16 cellular contexts compared by ENCODE assay signal in genomic region chr5:93793159-93793781, GRCh38. TPM values are rescaled to one million over a fixed set of nuclear protein-coding genes. Genes with fewer than 3 reads are reported as not detected.
A peak's percentile ranks its signal among the peaks of the same experiment; 100 is the strongest.
DNase-seq lines count a peak whose midpoint lies in the region; TF ChIP-seq lines count a peak whose summit lies in the region.
"Had no signal": no experiment of that assay in that cellular context is flagged by ENCODE, and none has a peak within 500 bp of the region (broad histone marks: within the 10 kb centered on the region; RNA-seq: fewer than 3 reads in every experiment).

No MANE protein-coding gene starts in this region.

- no peak overlapping the region for H3K27ac Mint-ChIP-seq in MCF 10A (ENCODE audit: low read depth, unreplicated experiment)
- H3K27ac Mint-ChIP-seq in endothelial cell (ENCODE audit: unreplicated experiment) = no peak overlapping the region
- no peak overlapping the region for H3K27ac Mint-ChIP-seq in activated CD4-positive, alpha-beta memory T cell treated with anti-CD3 and anti-CD28 coated beads for 36 hours
- H3K27ac Mint-ChIP-seq: B cell; CD8-positive, alpha-beta T cell had no signal

- H3K36me3 ChIP-seq in breast epithelium (no peaks in the 10 kb centered on the region), transverse colon (no peaks in the 10 kb centered on the region)
- H3K36me3 ChIP-seq: HAP-1 had no signal

- WGBS in transverse colon (ENCODE audit: low coverage in 1 of 2), 2 donors = 94% methylated on average over 3 to 5 of the region's 5 CpGs

- in situ Hi-C loops in transverse colon (cut with MboI; ENCODE audit: low pct_ligation_motif_present in 1 of 4, low pct_unique_long_range_greater_than_20kb in 1 of 4, low sequenced_read_pairs in 3 of 4) = loop anchor here (10.0 to 25.0 kb wide), 3 partner anchors 178 to 206 kb away; partner anchors contain the start of genes NR2F1 (in 1 of the 4) and NR2F1-AS1 (in 1 of the 4)

- intact Hi-C loops in MCF 10A (cut with micrococcal nuclease) (loop anchor here (10.0 kb wide), 1 partner anchor 878 kb away; no protein-coding TSS in a partner anchor), breast epithelium (cut with DNase I; ENCODE audit: low total_unique reads) (no loop called here), transverse colon (cut with DNase I; ENCODE audit: low total_unique reads) (no loop called here)
- intact Hi-C loops in activated CD4-positive, alpha-beta memory T cell treated with anti-CD3 and anti-CD28 coated beads for 36 hours (cut with micrococcal nuclease) = no loop called here

- H3K27ac ChIP-seq in breast epithelium (no peak overlapping the region), transverse colon (no peak overlapping the region)

- no TSS peak for BruUV-seq in MCF 10A (replicated peaks; lab: Mats Ljungman, UMichigan)

- peaks cover 9% of the 10 kb centered on the region for H3K36me3 Mint-ChIP-seq in MCF 10A (ENCODE audit: insufficient read depth, unreplicated experiment)
- peaks cover 12% of the 10 kb centered on the region for H3K36me3 Mint-ChIP-seq in endothelial cell (ENCODE audit: low read depth, unreplicated experiment)
- H3K36me3 Mint-ChIP-seq in activated CD4-positive, alpha-beta memory T cell treated with anti-CD3 and anti-CD28 coated beads for 36 hours = peaks cover 14% of the 10 kb centered on the region

- H3K4me1 ChIP-seq in breast epithelium = no peaks in the 10 kb centered on the region
- H3K4me1 ChIP-seq in transverse colon = peaks cover 0 to 4% (median 0%) of the 10 kb centered on the region in 4 donors

- H3K9me3 Mint-ChIP-seq in MCF 10A (ENCODE audit: unreplicated experiment) = no peaks in the 10 kb centered on the region
- peaks cover 4% of the 10 kb centered on the region for H3K9me3 Mint-ChIP-seq in endothelial cell (ENCODE audit: unreplicated experiment)
- H3K9me3 Mint-ChIP-seq in activated CD4-positive, alpha-beta memory T cell treated with anti-CD3 and anti-CD28 coated beads for 36 hours = no peaks in the 10 kb centered on the region
- H3K9me3 Mint-ChIP-seq: CD8-positive, alpha-beta T cell had no signal

- H3K27me3 Mint-ChIP-seq in MCF 10A (ENCODE audit: insufficient read depth, unreplicated experiment) (no peaks in the 10 kb centered on the region), endothelial cell (ENCODE audit: unreplicated experiment) (peaks cover 8% of the 10 kb centered on the region)
- no peaks in the 10 kb centered on the region for H3K27me3 Mint-ChIP-seq in activated CD4-positive, alpha-beta memory T cell treated with anti-CD3 and anti-CD28 coated beads for 36 hours
- H3K27me3 Mint-ChIP-seq: B cell had no signal

- DNase-seq in MCF 10A (ENCODE audit: unreplicated experiment) = peak; percentile 33
- DNase-seq in breast epithelium (ENCODE audit: low spot score in 2 of 2) = no peak
- no peak for DNase-seq in endothelial cell (ENCODE audit: low spot score)
- DNase-seq in islet precursor cell = peak; percentile 53
- no peak for DNase-seq in stimulated activated CD4-positive, alpha-beta T cell treated with anti-CD3 and anti-CD28 coated beads, Interleukin-2, amount 100 ng/mL, for 24 hours
- no peak for DNase-seq in amygdala (lab: John Stamatoyannopoulos, UW)
- DNase-seq in activated CD4-positive, alpha-beta memory T cell treated with anti-CD3 and anti-CD28 coated beads for 36 hours = no peak
- DNase-seq in transverse colon = no peak
- DNase-seq: C1 segment of cervical spinal cord; CD8-positive, alpha-beta T cell; COR-L47; DMS153; DMS79 treated with DMSO at 0.1 percent for 48 hours; EL had no signal

- H3K27me3 ChIP-seq in breast epithelium (no peaks in the 10 kb centered on the region), transverse colon (no peaks in the 10 kb centered on the region)

- CTCF ChIA-PET in MCF 10A (lab: Yijun Ruan, JAX) = interaction anchor here (0.7 to 3.2 kb wide), 6 partner anchors 8 to 736 kb away, joined by 3 to 17 read pairs (median 4); no protein-coding TSS in a partner anchor
- CTCF ChIA-PET in activated CD4-positive, alpha-beta memory T cell treated with anti-CD3 and anti-CD28 coated beads for 36 hours (lab: Charles Lee) = no interaction called here

- no peak overlapping the region for H3K4me3 Mint-ChIP-seq in MCF 10A (ENCODE audit: unreplicated experiment)
- H3K4me3 Mint-ChIP-seq in endothelial cell (ENCODE audit: unreplicated experiment) = peak overlapping the region; percentile 35
- no peak overlapping the region for H3K4me3 Mint-ChIP-seq in activated CD4-positive, alpha-beta memory T cell treated with anti-CD3 and anti-CD28 coated beads for 36 hours
- H3K4me3 Mint-ChIP-seq: B cell; CD8-positive, alpha-beta T cell had no signal

- H3K4me1 Mint-ChIP-seq in MCF 10A (ENCODE audit: insufficient read depth, unreplicated experiment) (peaks cover 5% of the 10 kb centered on the region), endothelial cell (ENCODE audit: unreplicated experiment) (peaks cover 34% of the 10 kb centered on the region)
- H3K4me1 Mint-ChIP-seq in activated CD4-positive, alpha-beta memory T cell treated with anti-CD3 and anti-CD28 coated beads for 36 hours (ENCODE audit: low read depth) = no peaks in the 10 kb centered on the region

- POLR2A ChIA-PET in MCF 10A (lab: Yijun Ruan, JAX) = no interaction called here
- POLR2A ChIA-PET in activated CD4-positive, alpha-beta memory T cell treated with anti-CD3 and anti-CD28 coated beads for 36 hours (lab: Charles Lee) = no interaction called here

- no peak for TF ChIP-seq EP300 in transverse colon (IDR thresholded peaks at IDR 0.05; ENCODE audit: low read depth)

- H3K9me3 ChIP-seq in breast epithelium (no peaks in the 10 kb centered on the region), transverse colon (no peaks in the 10 kb centered on the region)
- H3K9me3 ChIP-seq: HAP-1 had no signal

- H3K4me3 ChIP-seq in breast epithelium = no peak overlapping the region
- no peak overlapping the region for H3K4me3 ChIP-seq in transverse colon
- H3K4me3 ChIP-seq: HAP-1 had no signal

- TF ChIP-seq CTCF in MCF 10A (IDR thresholded peaks at IDR 0.05; ENCODE audit: unreplicated experiment) = no peak
- TF ChIP-seq CTCF in breast epithelium (IDR thresholded peaks at IDR 0.05) = no peak
- no peak for TF ChIP-seq CTCF in endothelial cell (IDR thresholded peaks at IDR 0.05; ENCODE audit: unreplicated experiment)
- no peak for TF ChIP-seq CTCF in transverse colon (IDR thresholded peaks at IDR 0.05)

- TF ChIP-seq POLR2A in breast epithelium (IDR thresholded peaks at IDR 0.05) (no peak), transverse colon (IDR thresholded peaks at IDR 0.05) (no peak)

RNA-seq across cellular contexts. Expression of gene POU5F2, which starts 51.9 kb away (rescaled TPM):
- total RNA-seq in MCF 10A (2022) (0.72 and 0.76 TPM in 2 replicates), breast epithelium (10 to 100 TPM in 1 of 3 donors, 1 to 10 TPM in 2; 4.2 to 10.4 (median 6.2) TPM), endothelial cell (ENCODE audit: unreplicated experiment) (0.64 TPM), transverse colon (1 to 10 TPM; 1.1 to 7.8 (median 4.0) TPM)
- under 1 TPM; 0.27 to 0.33 TPM for total RNA-seq in activated CD4-positive, alpha-beta memory T cell treated with anti-CD3 and anti-CD28 coated beads for 36 hours

Comparison
In these comparisons a context has a peak if more than half of its experiments do, and no peak if none do; other contexts are left out.
1. DNase-seq: peak in MCF 10A (single experiment) and islet precursor cell (single experiment); none in breast epithelium (0 of 2), endothelial cell (single experiment), stimulated activated CD4-positive, alpha-beta T cell treated with anti-CD3 and anti-CD28 coated beads, Interleukin-2, amount 100 ng/mL, for 24 hours (0 of 2), amygdala (0 of 56), activated CD4-positive, alpha-beta memory T cell treated with anti-CD3 and anti-CD28 coated beads for 36 hours (single experiment) and transverse colon (single experiment).